ENCODE assay signal across 9 cellular contexts in genomic region chr5:141477169-141477568, GRCh38. TPM values are rescaled to one million over a fixed set of nuclear protein-coding genes. Genes with fewer than 3 reads are reported as not detected.
DNase-seq lines count a peak whose midpoint lies in the region; ATAC-seq and TF ChIP-seq lines count a peak whose summit lies in the region.
"Had no signal": no experiment of that assay in that cellular context is flagged by ENCODE, and none has a peak within 500 bp of the region (broad histone marks: within the 10 kb centered on the region; RNA-seq: fewer than 3 reads in every experiment).

No MANE protein-coding gene starts in this region.

- H3K36me3 ChIP-seq in GM06990 (ENCODE audit: control insufficient read depth, insufficient read depth, low read length) (no peaks in the 10 kb centered on the region), rectal smooth muscle tissue (ENCODE audit: control insufficient read depth, insufficient read depth, low read length) (no peaks in the 10 kb centered on the region)

- H3K27ac ChIP-seq in rectal smooth muscle tissue (ENCODE audit: low read depth, low read length): no peak overlapping the region

- H3K4me1 ChIP-seq in rectal smooth muscle tissue (ENCODE audit: control insufficient read depth, insufficient read depth, low read length): peaks cover 26% of the 10 kb centered on the region

- TF ChIP-seq CTCF in GM06990 (IDR thresholded peaks at IDR 0.05; ENCODE audit: insufficient read depth, low read length, poor library complexity, severe bottlenecking) (no peak), fibroblast of mammary gland (conservative IDR thresholded peaks at IDR 0.05; ENCODE audit: control insufficient read depth, insufficient read depth, low read depth, low read length) (no peak)

- no peaks in the 10 kb centered on the region for H3K27me3 ChIP-seq in GM06990 (replicated peaks; ENCODE audit: control insufficient read depth, insufficient read depth, low read length)
- no peaks in the 10 kb centered on the region for H3K27me3 ChIP-seq in rectal smooth muscle tissue (ENCODE audit: control insufficient read depth, insufficient read depth, low read length)

- no peaks in the 10 kb centered on the region for H3K9me3 Mint-ChIP-seq in T-cell

- no peak overlapping the region for H3K9ac ChIP-seq in rectal smooth muscle tissue (ENCODE audit: low read length)

- CTCF ChIA-PET in T-cell (lab: Charles Lee): no interaction called here

- H3K4me1 Mint-ChIP-seq in T-cell: peaks cover 27 to 32% (median 29%) of the 10 kb centered on the region in 3 donors

- peak overlapping the region; percentile 82 to 84 (median 83) for H3K4me3 Mint-ChIP-seq in T-cell

- ATAC-seq in T-cell (replicated peaks in 1 of 4) (no peak), GM19463 (IDR thresholded peaks at IDR 0.05; ENCODE audit: unreplicated experiment) (no peak), HG02981 (IDR thresholded peaks at IDR 0.05; ENCODE audit: unreplicated experiment) (no peak)

- H3K4me3 ChIP-seq in GM06990 (replicated peaks; ENCODE audit: low read depth, low read length) (peak overlapping the region; percentile 82), fibroblast of mammary gland (ENCODE audit: control insufficient read depth, low read depth, low read length) (peak overlapping the region; percentile 93), rectal smooth muscle tissue (ENCODE audit: low read length) (peak overlapping the region; percentile 97)

- POLR2A ChIA-PET in T-cell (lab: Charles Lee): no interaction called here

- no peak for DNase-seq in GM06990 (ENCODE audit: extremely low read depth, insufficient read length)
- no peak for DNase-seq in T-cell
- no peak for DNase-seq in fibroblast of mammary gland (ENCODE audit: low read depth)
- DNase-seq in LoVo (ENCODE audit: low spot score): no peak
- DNase-seq in DMS53 treated with DMSO at 0.1 percent for 48 hours (lab: John Stamatoyannopoulos, UW; ENCODE audit: unreplicated experiment): no peak
- DNase-seq: activated effector memory CD4-positive, alpha-beta T cell treated with anti-CD3 and anti-CD28 coated beads, Interleukin-2, amount 50 U/mL, for 16 hours had no signal

- no peaks in the 10 kb centered on the region for H3K36me3 Mint-ChIP-seq in T-cell

- H3K27ac Mint-ChIP-seq in T-cell: no peak overlapping the region

- peaks cover 46 to 75% of the 10 kb centered on the region in 2 donors for H3K27me3 Mint-ChIP-seq in T-cell

RNA-seq across cellular contexts. Expression of gene PCDHGC3, which starts 1.4 kb away (rescaled TPM):
- under 1 TPM in 4 of 5 donors, not detected in 1; 0.12 to 0.30 (median 0.24) TPM for total RNA-seq in T-cell

RNA-seq across cellular contexts. Expression of gene PCDHGC4, which starts 7.7 kb away (rescaled TPM):
- under 1 TPM in 2 of 5 donors, not detected in 3; 0.18 to 0.51 TPM for total RNA-seq in T-cell

RNA-seq across cellular contexts. Expression of gene PCDHGC5, which starts 11.7 kb away (rescaled TPM):
- not detected for total RNA-seq in T-cell

RNA-seq across cellular contexts. Expression of gene PCDHGA12, which starts 46.9 kb away (rescaled TPM):
- total RNA-seq in T-cell: under 1 TPM in 4 of 5 donors, not detected in 1; 0.09 to 0.53 (median 0.22) TPM

RNA-seq across cellular contexts. Expression of gene PCDHGA11, which starts 56.3 kb away (rescaled TPM):
- total RNA-seq in T-cell: under 1 TPM in 4 of 5 donors, not detected in 1; 0.06 to 0.44 (median 0.11) TPM
